Comparison of ENCODE assay signal across 11 cellular contexts in the genomic region with DNA sequence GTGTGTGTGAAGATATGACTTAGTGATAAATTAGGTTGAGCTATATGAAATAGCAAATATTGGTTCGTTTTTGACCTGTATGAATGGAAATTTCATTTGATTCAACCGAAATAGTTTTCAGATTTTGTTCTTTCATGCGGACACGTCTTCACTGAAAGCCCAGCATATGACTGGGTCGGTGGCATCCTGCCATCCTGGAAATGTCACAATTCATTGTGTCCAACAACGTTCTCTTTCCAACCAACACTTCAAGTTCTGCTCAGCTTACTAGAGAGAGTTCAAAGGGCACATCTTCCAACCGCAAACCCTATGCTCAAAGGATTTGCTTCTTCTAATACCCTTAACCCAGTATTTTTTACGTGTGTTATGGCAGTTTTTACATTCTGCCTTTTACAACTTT.
A peak's percentile ranks its signal among the peaks of the same experiment; 100 is the strongest.
DNase-seq lines count a peak whose midpoint lies in the region; ATAC-seq and TF ChIP-seq lines count a peak whose summit lies in the region.
"Had no signal": no experiment of that assay in that cellular context is flagged by ENCODE, and none has a peak within 500 bp of the region (broad histone marks: within the 10 kb centered on the region; RNA-seq: fewer than 3 reads in every experiment).

No MANE protein-coding gene starts in this region.

- DNase-seq in G401 (ENCODE audit: low spot score) (peak; percentile 58), cerebellar cortex (ENCODE audit: low spot score) (peak; percentile 50), iris pigment epithelial cell (ENCODE audit: low read depth) (peak; percentile 9), tibial nerve (ENCODE audit: low spot score in 2 of 2) (peak; percentile 21 to 29), COLO829 (ENCODE audit: low spot score) (no peak)
- DNase-seq: Caco-2; CD4-positive, CD25-positive, alpha-beta regulatory T cell; CD8-positive, alpha-beta memory T cell; GDM1; H9 had no signal

- 43 to 51% methylated on average over 8 of the region's 8 CpGs for WGBS in tibial nerve, 2 donors

- TF ChIP-seq CTCF in tibial nerve (IDR thresholded peaks at IDR 0.05), result no peak

- peaks cover 0 to 25% (median 4%) of the 10 kb centered on the region in 4 donors for H3K4me1 ChIP-seq in tibial nerve
- H3K4me1 ChIP-seq: Caco-2 had no signal

- TF ChIP-seq EP300 in tibial nerve (IDR thresholded peaks at IDR 0.05), result peak in 1 of 2 donors; percentile 35

- TF ChIP-seq POLR2A in tibial nerve (IDR thresholded peaks at IDR 0.05), result no peak

- no peaks in the 10 kb centered on the region for H3K9me3 ChIP-seq in tibial nerve
- H3K9me3 ChIP-seq: Caco-2 had no signal

- no peaks in the 10 kb centered on the region for H3K27me3 ChIP-seq in tibial nerve

- in situ Hi-C loops in G401 (cut with HindIII; ENCODE audit: low sequenced_read_pairs), result no loop called here

- H3K36me3 ChIP-seq in tibial nerve, result no peaks in the 10 kb centered on the region

- ATAC-seq in GM19463 (IDR thresholded peaks at IDR 0.05; ENCODE audit: unreplicated experiment), result no peak

- H3K27ac ChIP-seq in tibial nerve, result peak overlapping the region in 1 of 4 donors; percentile 42

- no peak overlapping the region for H3K4me3 ChIP-seq in tibial nerve
